1 cellular context compared by ENCODE assay signal in the genomic region with DNA sequence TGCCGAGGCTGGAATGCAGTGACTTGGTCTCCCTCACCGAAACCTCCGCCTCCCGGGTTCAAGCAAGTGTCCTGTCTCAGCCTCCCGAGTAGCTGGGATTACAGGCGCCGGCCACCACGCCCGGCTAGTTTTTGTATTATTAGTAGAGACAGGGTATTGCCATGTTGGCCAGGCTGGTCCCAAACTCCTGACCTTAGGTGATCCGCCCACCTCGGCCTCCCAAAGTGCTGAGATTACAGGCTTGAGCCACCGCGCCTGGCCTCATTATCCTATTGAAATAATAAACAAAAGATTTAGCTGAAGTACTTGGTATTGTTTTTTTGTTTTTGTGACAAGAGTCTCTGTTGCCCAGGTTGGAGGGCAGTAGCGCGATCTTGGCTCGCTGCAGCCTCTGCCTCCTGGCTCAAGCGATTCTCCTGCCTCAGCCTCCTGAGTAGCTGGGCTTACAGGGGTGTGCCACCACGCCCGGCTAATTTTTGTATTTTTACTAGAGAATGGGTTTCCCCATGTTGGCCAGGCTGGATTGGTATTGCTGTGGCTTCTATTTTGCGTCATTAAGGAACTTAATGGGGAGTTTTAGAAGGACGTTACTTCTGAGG.
TF ChIP-seq lines count a peak whose summit lies in the region.

No MANE protein-coding gene starts in this region.

TF ChIP-seq in IMR-90, 13 proteins besides CTCF, POLR2A, EP300 and RAD21 (continued from another document):
- TF ChIP-seq SMC3 (IDR thresholded peaks at IDR 0.05; ENCODE audit: low read depth, low read length) (no peak), CHD1 (IDR thresholded peaks at IDR 0.05; ENCODE audit: low read depth, low read length) (no peak), BHLHE40 (IDR thresholded peaks at IDR 0.05; ENCODE audit: low read depth, low read length) (no peak)
